ENCODE assay signal across 8 cellular contexts in the genomic region with DNA sequence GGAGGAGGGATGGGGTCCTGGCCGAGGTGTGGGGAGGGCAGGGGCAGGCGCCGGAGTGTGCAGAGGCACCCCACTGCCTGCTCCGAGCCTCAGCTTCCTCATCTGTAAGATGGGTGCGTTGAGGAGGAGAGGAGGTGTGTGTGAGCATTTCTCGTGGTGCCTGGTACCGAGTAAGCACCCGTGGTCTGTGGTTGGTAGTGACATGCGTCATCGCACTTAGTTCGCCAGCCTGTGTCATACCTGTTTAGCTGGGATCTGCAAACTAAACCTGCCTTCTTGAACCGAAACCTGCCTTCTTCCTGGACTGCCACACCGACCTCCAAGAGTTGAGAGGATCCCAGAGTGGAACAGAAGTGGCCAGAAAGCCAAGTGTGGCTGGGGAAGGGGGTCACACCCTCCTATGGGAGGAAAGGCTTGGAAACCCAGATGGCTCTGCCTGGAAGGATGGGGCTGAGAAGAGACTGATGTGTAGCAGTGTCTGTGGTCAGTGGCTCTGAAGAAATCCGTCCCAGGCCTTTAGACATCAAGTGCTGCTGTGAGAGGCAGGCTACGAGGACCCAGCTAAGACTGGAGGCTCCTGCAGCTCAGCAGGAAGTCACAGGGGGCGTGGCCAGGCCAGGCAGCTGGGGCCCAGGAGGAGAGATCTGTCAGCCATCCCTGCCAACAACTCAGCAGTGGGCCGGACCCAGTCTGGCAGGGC.
DNase-seq lines count a peak whose midpoint lies in the region; ATAC-seq, FAIRE-seq and TF ChIP-seq lines count a peak whose summit lies in the region.

No MANE protein-coding gene starts in this region.

- H3K79me2 ChIP-seq in mesendoderm (ENCODE audit: control insufficient read depth, insufficient read depth, low read length) = peaks cover 13% of the 10 kb centered on the region

- no peak overlapping the region for H2BK5ac ChIP-seq in mesendoderm (ENCODE audit: low read length)

- H3K79me1 ChIP-seq in mesendoderm (ENCODE audit: low read length) = peaks cover 20% of the 10 kb centered on the region

- peak overlapping the region; percentile 11 for H3K56ac ChIP-seq in mesendoderm (ENCODE audit: low read length)

- no peaks in the 10 kb centered on the region for H3K36me3 ChIP-seq in mesendoderm (ENCODE audit: control insufficient read depth, insufficient read depth, low read length)

- H3K4ac ChIP-seq in mesendoderm (ENCODE audit: low read depth, low read length) = no peak overlapping the region

- H2AK5ac ChIP-seq in mesendoderm (ENCODE audit: low read length) = no peak overlapping the region

- DNase-seq in caudate nucleus (lab: John Stamatoyannopoulos, UW) (peak in 39 of 61 donors; percentile 6 to 52 (median 27)), mesendoderm (peak; percentile 70), SK-N-DZ (ENCODE audit: low spot score) (no peak), D721Med (ENCODE audit: insufficient read length, low spot score) (no peak)
- DNase-seq in stimulated activated CD8-positive, alpha-beta memory T cell treated with anti-CD3 and anti-CD28 coated beads, Interleukin-4, amount 100 ng/mL, for 48 hours = peak; percentile 83

- H3K23ac ChIP-seq in mesendoderm (ENCODE audit: low read length) = no peak overlapping the region

- peaks cover 7% of the 10 kb centered on the region for H3K4me1 ChIP-seq in mesendoderm (ENCODE audit: control insufficient read depth, low read depth, low read length)

- no peak overlapping the region for H2BK15ac ChIP-seq in mesendoderm (replicated peaks; ENCODE audit: low read depth)

- FAIRE-seq in D721Med (lab: Jason Lieb, UNC) = no peak

- no peak for TF ChIP-seq CTCF in D721Med (IDR thresholded peaks at IDR 0.05; ENCODE audit: insufficient read depth, missing control alignments)

- H3K18ac ChIP-seq in mesendoderm (ENCODE audit: low read length) = no peak overlapping the region

- H3K27me3 ChIP-seq in mesendoderm (ENCODE audit: insufficient read depth, low read length, poor library complexity) = no peaks in the 10 kb centered on the region

- no peak overlapping the region for H3K4me2 ChIP-seq in mesendoderm (ENCODE audit: low read length)

- H4K5ac ChIP-seq in mesendoderm (ENCODE audit: low read length) = no peak overlapping the region

- WGBS in mesendoderm (ENCODE audit: extremely low coverage, insufficient coverage, low lambda C conversion rate) = no CpG with 5 or more reads among the region's 17 CpGs

- ATAC-seq in GM19023 (IDR thresholded peaks at IDR 0.05; ENCODE audit: unreplicated experiment) (peak; percentile 86), HG03103 (IDR thresholded peaks at IDR 0.05; ENCODE audit: low read depth, unreplicated experiment) (peak; percentile 83)
- ATAC-seq in activated CD4-positive, CD25-positive, alpha-beta regulatory T cell treated with anti-CD3 and anti-CD28 coated beads, Interleukin-2, amount 50 U/mL, for 24 hours = peak; percentile 98 to 99

- H3K9ac ChIP-seq in mesendoderm (ENCODE audit: low read length) = no peak overlapping the region

- H4K8ac ChIP-seq in mesendoderm (ENCODE audit: low read depth, low read length) = no peak overlapping the region

- H3K27ac ChIP-seq in caudate nucleus (ENCODE audit: low read depth, low read length) = peak overlapping the region; percentile 22
- H3K27ac ChIP-seq in mesendoderm (ENCODE audit: low read depth, low read length) = no peak overlapping the region

- H2BK120ac ChIP-seq in mesendoderm (ENCODE audit: low read depth, low read length) = no peak overlapping the region

- H3K4me3 ChIP-seq in mesendoderm (ENCODE audit: low read length) = no peak overlapping the region

Comparison
In these comparisons a context has a peak if more than half of its experiments do, and no peak if none do; other contexts are left out.
1. DNase-seq: peak in caudate nucleus (39 of 61), mesendoderm (single experiment) and stimulated activated CD8-positive, alpha-beta memory T cell treated with anti-CD3 and anti-CD28 coated beads, Interleukin-4, amount 100 ng/mL, for 48 hours (single experiment); none in SK-N-DZ (single experiment) and D721Med (single experiment).
2. Peak in every context shown above with its lines, with median percentiles within 50 percentile points of each other: ATAC-seq.